27 cellular contexts compared by ENCODE assay signal in genomic region chr15:90124487-90124886, GRCh38. TPM values are rescaled to one million over a fixed set of nuclear protein-coding genes. Genes with fewer than 3 reads are reported as not detected.
DNase-seq lines count a peak whose midpoint lies in the region; ATAC-seq, FAIRE-seq and TF ChIP-seq lines count a peak whose summit lies in the region.
"Had no signal": no experiment of that assay in that cellular context is flagged by ENCODE, and none has a peak within 500 bp of the region (broad histone marks: within the 10 kb centered on the region; RNA-seq: fewer than 3 reads in every experiment).

No MANE protein-coding gene starts in this region.

- no peaks in the 10 kb centered on the region for H3K79me2 ChIP-seq in K562 (ENCODE audit: control insufficient read depth, insufficient read depth, low read length)

- H3K36me3 ChIP-seq in K562 (ENCODE audit: control insufficient read depth, insufficient read depth, low read length), result no peaks in the 10 kb centered on the region
- no peaks in the 10 kb centered on the region for H3K36me3 ChIP-seq in pancreas
- H3K36me3 ChIP-seq: BLaER1 treated with 17β-estradiol and CSF1 and Interleukin-3, amounts not matched to agents 10 nM and 100 nM had no signal

- H3K4me1 Mint-ChIP-seq in activated naive CD8-positive, alpha-beta T cell treated with anti-CD3 and anti-CD28 coated beads for 36 hours, result no peaks in the 10 kb centered on the region

- no peaks in the 10 kb centered on the region for H3K36me3 Mint-ChIP-seq in activated naive CD8-positive, alpha-beta T cell treated with anti-CD3 and anti-CD28 coated beads for 36 hours

- TF ChIP-seq RAD21 in K562 (CRISPR knock-in tag; conservative IDR thresholded peaks at IDR 0.05 in 1 of 2, IDR thresholded peaks at IDR 0.05 in 1 of 2), result no peak

- no peak for TF ChIP-seq EP300 in K562 (IDR thresholded peaks at IDR 0.05; ENCODE audit: low read length)

- no peaks in the 10 kb centered on the region for H3K9me1 ChIP-seq in K562 (ENCODE audit: control insufficient read depth, insufficient read depth, low read length)

- FAIRE-seq in K562 (lab: Jason Lieb, UNC) (no peak), pancreas (lab: Jason Lieb, UNC) (no peak)
- FAIRE-seq: A549, D721Med, GM12878, HTR-8/SVneo had no signal

- DNase-seq in HT-29 (ENCODE audit: low spot score), result peak; percentile 82
- DNase-seq in K562 (ENCODE audit: extremely low read depth in 1 of 4, low spot score in 3 of 4), result no peak
- no peak for DNase-seq in left lobe of liver (ENCODE audit: low spot score)
- no peak for DNase-seq in pancreas
- no peak for DNase-seq in NCI-H1048 (lab: John Stamatoyannopoulos, UW)
- no peak for DNase-seq in H4 (ENCODE audit: low spot score)
- no peak for DNase-seq in activated naive CD8-positive, alpha-beta T cell treated with anti-CD3 and anti-CD28 coated beads for 36 hours
- no peak for DNase-seq in activated CD4-positive, alpha-beta T cell treated with anti-CD3 and anti-CD28 coated beads, Interleukin-2, amount 50 U/mL, for 1 hour
- DNase-seq: AML-193; CD4-positive, alpha-beta T cell; DMS53; EL; GDM1; H7; KG1; MM.1S; NCI-H1417; NCI-H1694; NCI-H2029 treated with DMSO at 0.1 percent for 48 hours; NCI-H446 treated with DMSO at 0.1 percent for 48 hours; NCI-H526; SHP77 treated with DMSO at 0.1 percent for 48 hours had no signal

- no TSS peak for BruUV-seq in K562 (replicated peaks; lab: Mats Ljungman, UMichigan)

- no peak overlapping the region for H3K9ac ChIP-seq in K562 (ENCODE audit: insufficient read depth in 1 of 2, low read depth in 2 of 2, low read length in 2 of 2)
- H3K9ac ChIP-seq: BLaER1 treated with 17β-estradiol and CSF1 and Interleukin-3, amounts not matched to agents 10 nM and 100 nM had no signal

- 0 out of 2 replicates have a peak overlapping the region, but pooled peaks have one; percentile 7 for H2AFZ ChIP-seq in K562 (ENCODE audit: low read depth, low read length)

- H3K4me3 ChIP-seq in K562, result no peak overlapping the region
- no peak overlapping the region for H3K4me3 ChIP-seq in pancreas
- H3K4me3 ChIP-seq: A549; BLaER1 treated with 17β-estradiol and CSF1 and Interleukin-3, amounts not matched to agents 10 nM and 100 nM; GM12878 had no signal

- no peak overlapping the region for H3K4me3 Mint-ChIP-seq in activated naive CD8-positive, alpha-beta T cell treated with anti-CD3 and anti-CD28 coated beads for 36 hours
- H3K4me3 Mint-ChIP-seq: CD4-positive, alpha-beta T cell had no signal

- intact Hi-C loops in K562 (cut with micrococcal nuclease) (no loop called here), pancreas (cut with DNase I) (no loop called here)

- no peak for TF ChIP-seq POLR2A in K562 (conservative IDR thresholded peaks at IDR 0.05)

- no peaks in the 10 kb centered on the region for H3K9me3 Mint-ChIP-seq in activated naive CD8-positive, alpha-beta T cell treated with anti-CD3 and anti-CD28 coated beads for 36 hours
- H3K9me3 Mint-ChIP-seq: CD4-positive, alpha-beta T cell had no signal

- no peak overlapping the region for H3K27ac Mint-ChIP-seq in activated naive CD8-positive, alpha-beta T cell treated with anti-CD3 and anti-CD28 coated beads for 36 hours
- H3K27ac Mint-ChIP-seq: CD4-positive, alpha-beta T cell had no signal

- ATAC-seq in K562 (no peak), left lobe of liver (peak; percentile 28), pancreas (peak in 3 of 4 donors; percentile 19 to 29 (median 23))
- ATAC-seq: A549, GM12878 had no signal

- no peak overlapping the region for H3K4me2 ChIP-seq in K562 (ENCODE audit: insufficient read depth, low read length)
- H3K4me2 ChIP-seq: A549; BLaER1 treated with 17β-estradiol and CSF1 and Interleukin-3, amounts not matched to agents 10 nM and 100 nM had no signal

- no peaks in the 10 kb centered on the region for H3K27me3 ChIP-seq in K562 (ENCODE audit: control insufficient read depth in 2 of 2, insufficient read depth in 2 of 2, low read length in 2 of 2)
- no peaks in the 10 kb centered on the region for H3K27me3 ChIP-seq in pancreas
- H3K27me3 ChIP-seq: BLaER1 treated with 17β-estradiol and CSF1 and Interleukin-3, amounts not matched to agents 10 nM and 100 nM had no signal

- CTCF ChIA-PET in K562 (lab: Yijun Ruan, JAX; ENCODE audit: low intra/inter-chr PET ratio), result no interaction called here

- H3K4me1 ChIP-seq in K562 (replicated peaks in 1 of 2; ENCODE audit: control insufficient read depth in 2 of 2, insufficient read depth in 2 of 2, low read length in 2 of 2) (peaks cover 0 to 4% of the 10 kb centered on the region in 2 experiments; a peak in 2 of 5 replicates), pancreas (peaks cover 0 to 6% (median 0%) of the 10 kb centered on the region in 3 donors)

- no peak overlapping the region for H3K27ac ChIP-seq in K562 (ENCODE audit: extremely low read depth, low read depth, low read length)
- H3K27ac ChIP-seq in pancreas, result no peak overlapping the region
- H3K27ac ChIP-seq: A549; BLaER1 treated with 17β-estradiol and CSF1 and Interleukin-3, amounts not matched to agents 10 nM and 100 nM had no signal

- POLR2A ChIA-PET in K562 (lab: Yijun Ruan, JAX), result interaction anchor here (0.6 to 1.3 kb wide), 3 partner anchors 15 to 795 kb away, joined by 3 read pairs; no protein-coding TSS in a partner anchor

- H3K9me3 ChIP-seq in K562 (replicated peaks; ENCODE audit: control insufficient read depth, insufficient read depth, low read depth, low read length) (no peaks in the 10 kb centered on the region), pancreas (no peaks in the 10 kb centered on the region)
- H3K9me3 ChIP-seq: A549; BLaER1 treated with 17β-estradiol and CSF1 and Interleukin-3, amounts not matched to agents 10 nM and 100 nM had no signal

- TF ChIP-seq CTCF in K562 (IDR thresholded peaks at IDR 0.05 in 2 of 3, conservative IDR thresholded peaks at IDR 0.05 in 1 of 3; ENCODE audit: insufficient read depth in 2 of 3, low read depth in 1 of 3, low read length in 3 of 3) (no peak), pancreas (IDR thresholded peaks at IDR 0.05) (no peak)

- H4K20me1 ChIP-seq in K562 (replicated peaks; ENCODE audit: control insufficient read depth, insufficient read depth, low read length), result no peaks in the 10 kb centered on the region
- H4K20me1 ChIP-seq: BLaER1 treated with 17β-estradiol and CSF1 and Interleukin-3, amounts not matched to agents 10 nM and 100 nM had no signal

- no peaks in the 10 kb centered on the region for H3K27me3 Mint-ChIP-seq in activated naive CD8-positive, alpha-beta T cell treated with anti-CD3 and anti-CD28 coated beads for 36 hours

- in situ Hi-C loops in K562 (cut with MboI), result no loop called here

TF ChIP-seq in K562, 482 proteins besides CTCF, POLR2A, EP300 and RAD21:
- TF ChIP-seq CREB3 (tag; conservative IDR thresholded peaks at IDR 0.05; ENCODE audit: low read depth) (no peak), ZNF280A (IDR thresholded peaks at IDR 0.05; ENCODE audit: low read depth, partially characterized antibody) (no peak), BHLHE40 (IDR thresholded peaks at IDR 0.05; ENCODE audit: low read length) (no peak), RBM17 (IDR thresholded peaks at IDR 0.05; ENCODE audit: borderline replicate concordance, low read depth, low read length) (no peak), ELF4 (CRISPR knock-in tag; IDR thresholded peaks at IDR 0.05) (no peak), ZNF41 (CRISPR knock-in tag; conservative IDR thresholded peaks at IDR 0.05) (no peak), ZNF785 (CRISPR knock-in tag; IDR thresholded peaks at IDR 0.05) (no peak), YBX1 (IDR thresholded peaks at IDR 0.05) (no peak)

RNA-seq across cellular contexts. Expression of gene IDH2, which starts 22.2 kb away (rescaled TPM):
- 177 and 202 TPM in 2 replicates for total RNA-seq in HT-29 (2014; rRNA removed; shearing (Covaris generic))
- total RNA-seq in K562 (2011; cell fraction: chromatin; rRNA removed; ENCODE audit: low replicate concordance), result 8.3 and 17.4 TPM in 2 replicates
- 17.3 and 17.6 TPM in 2 replicates for total RNA-seq in K562 (2011; cell fraction: nucleolus; rRNA removed)
- total RNA-seq in K562 (2011; cell fraction: nucleoplasm; rRNA removed), result 13.9 and 15.0 TPM in 2 replicates
- total RNA-seq in K562 (2014; rRNA removed), result 59.2 and 74.5 TPM in 2 replicates
- total RNA-seq in K562 (2014; rRNA removed; fragmentation: Illumina TruSeq; extraction: Trizol), result 34.2 and 41.2 TPM in 2 replicates
- total RNA-seq in K562 (2015; rRNA removed; fragmentation: Illumina TruSeq; extraction: Trizol), result 72.3 and 72.6 TPM in 2 replicates
- 76.7 and 80.4 TPM in 2 replicates for total RNA-seq in K562 (2021)
- polyA plus RNA-seq in K562 (2011; rRNA removed), result 99.9 and 181 TPM in 2 replicates
- 113 and 128 TPM in 2 replicates for polyA plus RNA-seq in K562 (2011; cell fraction: cytosol; rRNA removed)
- 68.2 and 102 TPM in 2 replicates for polyA plus RNA-seq in K562 (2011; cell fraction: nucleus; rRNA removed)
- 68.8 and 135 TPM in 2 replicates for polyA plus RNA-seq in K562 (2012)
- polyA plus RNA-seq in K562 (2014; fragmentation: Illumina TruSeq; extraction: Trizol), result 83.0 and 84.4 TPM in 2 replicates
- polyA plus RNA-seq in K562 (2014; fragmentation: Nextera tagmentation; extraction: Ambion mirVana), result 1 to 10 TPM in 1 of 2 experiments, under 1 TPM in 1; 0.70 to 3.1 TPM
- polyA plus RNA-seq in K562 (2014; rRNA removed), result 51.1 and 52.3 TPM in 2 replicates
- 62.2 and 82.4 TPM in 2 replicates for polyA minus RNA-seq in K562 (2011; rRNA and poly(A)+ RNA removed)
- polyA minus RNA-seq in K562 (2011; cell fraction: cytosol; rRNA and poly(A)+ RNA removed), result 51.4 and 98.5 TPM in 2 replicates
- polyA minus RNA-seq in K562 (2011; cell fraction: nucleus; rRNA and poly(A)+ RNA removed), result 7.0 and 20.3 TPM in 2 replicates
- 292 TPM for total RNA-seq in left lobe of liver
- 100 to 1,000 TPM; 107 to 128 (median 114) TPM for total RNA-seq in pancreas
- 10 to 100 TPM; 53.6 to 55.7 TPM for polyA plus RNA-seq in pancreas
- 43.2 and 48.5 TPM in 2 replicates for total RNA-seq in H4 (2014; rRNA removed; shearing (Covaris generic))
- total RNA-seq in activated naive CD8-positive, alpha-beta T cell treated with anti-CD3 and anti-CD28 coated beads for 36 hours, result 100 to 1,000 TPM; 148 to 157 TPM
